8 cellular contexts compared by ENCODE assay signal in genomic region chr10:58781873-58782488, GRCh38.
DNase-seq lines count a peak whose midpoint lies in the region; ATAC-seq, FAIRE-seq and TF ChIP-seq lines count a peak whose summit lies in the region.

No MANE protein-coding gene starts in this region.

- dilution Hi-C loops in mammary epithelial cell (cut with HindIII; ENCODE audit: low sequenced_read_pairs): loop anchor here (25.0 kb wide), 1 partner anchor 805 kb away; no protein-coding TSS in a partner anchor

- H3K27me3 Mint-ChIP-seq in activated T-helper 17 cell treated with anti-CD3 and anti-CD28 coated beads, Interleukin-2, amount 50 U/mL, for 72 hours: peaks cover 5% of the 10 kb centered on the region

- DNase-seq in Daoy (ENCODE audit: low read depth) (peak; percentile 25), H7 (peak; percentile 25), NCI-H2029 (lab: John Stamatoyannopoulos, UW) (peak; percentile 17), mammary epithelial cell (peak; percentile 47), HepG2 (ENCODE audit: low spot score) (peak; percentile 42), ecto neural progenitor cell (ENCODE audit: low spot score) (no peak)
- no peak for DNase-seq in activated T-cell treated with anti-CD3 and anti-CD28 coated beads, Interleukin-2, amount 50 U/mL, for 48 hours

- CTCF ChIA-PET in mammary epithelial cell (lab: Charles Lee; ENCODE audit: low non-redundant PET): interaction anchor here (0.9 kb wide), 1 partner anchor 251 kb away, joined by 6 read pairs; no protein-coding TSS in a partner anchor
- CTCF ChIA-PET in HepG2 (lab: Yijun Ruan, JAX; ENCODE audit: low intra/inter-chr PET ratio, low total read pairs): interaction anchor here (2.6 kb wide), 1 partner anchor 840 kb away, joined by 12 read pairs; no protein-coding TSS in a partner anchor

- H3K4me1 ChIP-seq in mammary epithelial cell (ENCODE audit: insufficient read depth, low read length) (peaks cover 3% of the 10 kb centered on the region), HepG2 (ENCODE audit: insufficient read depth, low read length) (peaks cover 8% of the 10 kb centered on the region; the same call in 1 of the 2 replicates)

- no peaks in the 10 kb centered on the region for H3K4me1 Mint-ChIP-seq in activated T-helper 17 cell treated with anti-CD3 and anti-CD28 coated beads, Interleukin-2, amount 50 U/mL, for 72 hours

- peak; percentile 39; the same call in 1 of the 2 replicates for TF ChIP-seq RAD21 in HepG2 (CRISPR knock-in tag; IDR thresholded peaks at IDR 0.05)

- in situ Hi-C loops in mammary epithelial cell (cut with MboI; ENCODE audit: low sequenced_read_pairs in 2 of 2) (loop anchor here (10.0 to 25.0 kb wide), 5 partner anchors 173 to 805 kb away; partner anchors contain the start of gene PHYHIPL (in 1 of the 2)), HepG2 (cut with HindIII; ENCODE audit: extremely low pct_ligation_motif_present, low pct_unique_long_range_greater_than_20kb) (loop anchor here (5.0 to 25.0 kb wide), 3 partner anchors 840 to 1255 kb away; no protein-coding TSS in a partner anchor)

- H3K79me2 ChIP-seq in mammary epithelial cell (ENCODE audit: insufficient read depth, low read length) (peaks cover 5% of the 10 kb centered on the region), HepG2 (ENCODE audit: insufficient read depth, low read length) (no peaks in the 10 kb centered on the region)

- no peaks in the 10 kb centered on the region for H4K20me1 ChIP-seq in mammary epithelial cell (ENCODE audit: insufficient read depth, low read length)
- no peaks in the 10 kb centered on the region for H4K20me1 ChIP-seq in HepG2 (ENCODE audit: insufficient read depth, low read length)

- BruUV-seq in mammary epithelial cell (replicated peaks; lab: Mats Ljungman, UMichigan): no TSS peak
- BruUV-seq in HepG2 (replicated peaks; lab: Mats Ljungman, UMichigan): no TSS peak

- no peaks in the 10 kb centered on the region for H3K9me3 Mint-ChIP-seq in activated T-helper 17 cell treated with anti-CD3 and anti-CD28 coated beads, Interleukin-2, amount 50 U/mL, for 72 hours

- no peak overlapping the region for H3K4me3 Mint-ChIP-seq in activated T-helper 17 cell treated with anti-CD3 and anti-CD28 coated beads, Interleukin-2, amount 50 U/mL, for 72 hours

- no peak overlapping the region for H3K4me3 ChIP-seq in H7 (ENCODE audit: insufficient read depth, low read depth, low read length)
- H3K4me3 ChIP-seq in mammary epithelial cell (replicated peaks in 1 of 3; ENCODE audit: insufficient read depth in 1 of 3, low read depth in 2 of 3, low read length in 3 of 3): no peak overlapping the region
- H3K4me3 ChIP-seq in HepG2 (replicated peaks in 1 of 3; ENCODE audit: insufficient read depth in 1 of 3, low read depth in 2 of 3, low read length in 3 of 3): no peak overlapping the region

- peak; percentile 72 for ATAC-seq in HepG2
- ATAC-seq in activated T-helper 17 cell treated with anti-CD3 and anti-CD28 coated beads, Interleukin-2, amount 50 U/mL, for 72 hours (replicated peaks): no peak

- no peak for TF ChIP-seq POLR2A in HepG2 (IDR thresholded peaks at IDR 0.05; ENCODE audit: insufficient read depth in 1 of 2, low read depth in 2 of 2, low read length in 2 of 2)

- H3K27ac ChIP-seq in mammary epithelial cell (ENCODE audit: insufficient read depth, low read depth, low read length): no peak overlapping the region
- H3K27ac ChIP-seq in HepG2 (ENCODE audit: extremely low read length, insufficient read depth, low read length): no peak overlapping the region

- peak; percentile 34 for FAIRE-seq in HepG2 (lab: Jason Lieb, UNC)

- H3K9ac ChIP-seq in mammary epithelial cell (ENCODE audit: insufficient read depth, low read length) (no peak overlapping the region), HepG2 (ENCODE audit: insufficient read depth, low read depth, low read length) (no peak overlapping the region)

- H3K27ac Mint-ChIP-seq in activated T-helper 17 cell treated with anti-CD3 and anti-CD28 coated beads, Interleukin-2, amount 50 U/mL, for 72 hours: no peak overlapping the region

- H3K9me3 ChIP-seq in mammary epithelial cell (replicated peaks; ENCODE audit: insufficient read depth, low read length): no peaks in the 10 kb centered on the region
- no peaks in the 10 kb centered on the region for H3K9me3 ChIP-seq in HepG2 (ENCODE audit: low read length)

- intact Hi-C loops in mammary epithelial cell (cut with micrococcal nuclease): loop anchor here (1.0 to 10.0 kb wide), 7 partner anchors 170 to 840 kb away; no protein-coding TSS in a partner anchor
- intact Hi-C loops in HepG2 (cut with micrococcal nuclease; ENCODE audit: unreplicated experiment): loop anchor here (1.0 to 10.0 kb wide), 8 partner anchors 173 to 1027 kb away; no protein-coding TSS in a partner anchor

- WGBS in mammary epithelial cell (ENCODE audit: low coverage, missing lambda C conversion rate): 19% methylated on average over 5 of the region's 5 CpGs
- 18% methylated on average over 5 of the region's 5 CpGs for WGBS in HepG2 (ENCODE audit: low lambda C conversion rate)

- no peak for TF ChIP-seq EP300 in HepG2 (IDR thresholded peaks at IDR 0.05; ENCODE audit: low read depth in 2 of 2, low read length in 2 of 2)
- TF ChIP-seq EP300 in HepG2 (CRISPR knock-in tag; IDR thresholded peaks at IDR 0.05; ENCODE audit: borderline replicate concordance): no peak

- H2AFZ ChIP-seq in mammary epithelial cell (ENCODE audit: low read depth, low read length): no peak overlapping the region
- H2AFZ ChIP-seq in HepG2 (ENCODE audit: low read length): no peak overlapping the region

- H3K36me3 Mint-ChIP-seq in activated T-helper 17 cell treated with anti-CD3 and anti-CD28 coated beads, Interleukin-2, amount 50 U/mL, for 72 hours (ENCODE audit: low read depth): no peaks in the 10 kb centered on the region

- peak; percentile 49 to 50 for TF ChIP-seq CTCF in mammary epithelial cell (conservative IDR thresholded peaks at IDR 0.05 in 1 of 2, IDR thresholded peaks at IDR 0.05 in 1 of 2; ENCODE audit: extremely low read depth in 1 of 2, insufficient read depth in 1 of 2, low read depth in 1 of 2, low read length in 2 of 2)
- TF ChIP-seq CTCF in HepG2 (CRISPR knock-in tag; IDR thresholded peaks at IDR 0.05): peak; percentile 75

- H3K27me3 ChIP-seq in H7 (ENCODE audit: control insufficient read depth, insufficient read depth, low read length): no peaks in the 10 kb centered on the region
- no peaks in the 10 kb centered on the region for H3K27me3 ChIP-seq in mammary epithelial cell (ENCODE audit: insufficient read depth, low read length)
- H3K27me3 ChIP-seq in HepG2 (ENCODE audit: control insufficient read depth in 1 of 2, insufficient read depth in 2 of 2, low read length in 2 of 2): no peaks in the 10 kb centered on the region

- H3K36me3 ChIP-seq in H7 (replicated peaks; ENCODE audit: control insufficient read depth, insufficient read depth, low read length): no peaks in the 10 kb centered on the region
- peaks cover 3% of the 10 kb centered on the region for H3K36me3 ChIP-seq in mammary epithelial cell (ENCODE audit: insufficient read depth, low read length)
- H3K36me3 ChIP-seq in HepG2 (replicated peaks in 1 of 2; ENCODE audit: control insufficient read depth in 1 of 2, insufficient read depth in 2 of 2, low read length in 2 of 2): no peaks in the 10 kb centered on the region

- POLR2A ChIA-PET in HepG2 (lab: Yijun Ruan, JAX): no interaction called here

- H3K4me2 ChIP-seq in mammary epithelial cell (ENCODE audit: insufficient read depth, low read depth, low read length) (no peak overlapping the region), HepG2 (ENCODE audit: low read depth, low read length) (no peak overlapping the region)

TF ChIP-seq in HepG2, 621 proteins besides CTCF, POLR2A, EP300 and RAD21:
- TF ChIP-seq SMC3 (IDR thresholded peaks at IDR 0.05; ENCODE audit: low read length) (peak; percentile 58), ZKSCAN5 (CRISPR knock-in tag; IDR thresholded peaks at IDR 0.05) (no peak), STAG1 (CRISPR knock-in tag; IDR thresholded peaks at IDR 0.05) (peak; percentile 93)

Comparison
In these comparisons a context has a peak if more than half of its experiments do, and no peak if none do; other contexts are left out.
1. DNase-seq: peak in Daoy (single experiment), H7 (single experiment), NCI-H2029 (single experiment), mammary epithelial cell (single experiment) and HepG2 (single experiment); none in ecto neural progenitor cell (single experiment) and activated T-cell treated with anti-CD3 and anti-CD28 coated beads, Interleukin-2, amount 50 U/mL, for 48 hours (0 of 2).